8 cellular contexts compared by ENCODE assay signal in the genomic region with DNA sequence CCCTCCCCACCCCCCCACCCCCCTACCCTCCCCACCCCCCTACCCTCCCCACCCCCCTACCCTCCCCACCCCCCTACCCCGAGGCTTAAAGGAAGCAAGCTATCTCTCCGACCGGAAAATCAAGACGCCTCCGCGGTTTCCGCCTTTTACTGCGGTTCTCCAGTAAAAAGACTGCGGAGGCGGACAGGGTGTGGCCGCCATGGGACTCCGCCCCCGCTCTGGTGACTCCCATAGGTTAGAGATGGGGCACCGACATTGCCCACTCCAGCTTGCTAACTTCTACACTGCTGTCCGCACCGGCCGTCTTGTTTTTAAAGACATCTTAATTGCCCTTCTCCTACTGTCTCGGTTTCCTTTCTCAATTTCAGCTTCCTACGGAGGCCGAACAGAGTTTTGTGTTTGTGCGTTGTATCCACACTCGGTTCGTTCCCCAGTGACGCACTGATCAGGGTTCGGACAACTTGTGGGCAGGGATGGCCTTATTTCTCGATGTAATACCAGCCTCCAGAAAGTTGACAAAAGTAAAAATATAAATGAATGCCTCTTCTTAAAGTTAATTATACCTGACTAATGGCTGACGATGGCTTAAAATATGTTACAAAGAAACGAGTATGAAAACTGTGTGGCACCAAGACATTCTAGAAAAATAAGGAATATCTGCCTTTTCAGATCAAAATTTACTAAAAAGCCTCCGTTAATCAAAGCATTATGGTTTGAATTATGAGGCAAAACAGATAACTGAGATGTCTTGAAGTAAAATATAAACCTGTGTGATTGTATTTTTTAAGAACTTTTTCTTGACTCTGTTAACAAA. TPM values are rescaled to one million over a fixed set of nuclear protein-coding genes. Genes with fewer than 3 reads are reported as not detected.
DNase-seq lines count a peak whose midpoint lies in the region; ATAC-seq and TF ChIP-seq lines count a peak whose summit lies in the region.

No MANE protein-coding gene starts in this region.

- peak overlapping the region; percentile 77 for H3K27ac Mint-ChIP-seq in activated CD4-positive, alpha-beta memory T cell treated with anti-CD3 and anti-CD28 coated beads, Interleukin-2, amount 10 ng/mL, durations not matched to agents 7 days and 5 days
- peak overlapping the region; percentile 81 for H3K27ac Mint-ChIP-seq in stimulated activated effector memory CD8-positive, alpha-beta T cell treated with anti-CD3 and anti-CD28 coated beads, Interleukin-12 subunit alpha, Interleukin-12 subunit beta, amount 100 ng/mL, for 72 hours

- DNase-seq in NB4 (ENCODE audit: low read depth) (peak; percentile 34), right atrium auricular region (ENCODE audit: low spot score) (peak; percentile 63), 8988T (no peak), NOMO-1 treated with DMSO at 0.1 percent for 48 hours (lab: John Stamatoyannopoulos, UW; ENCODE audit: unreplicated experiment) (no peak), NCI-H774 (lab: John Stamatoyannopoulos, UW) (no peak)
- peak; percentile 76 for DNase-seq in activated CD4-positive, alpha-beta memory T cell treated with anti-CD3 and anti-CD28 coated beads, Interleukin-2, amount 10 ng/mL, durations not matched to agents 7 days and 5 days
- DNase-seq in stimulated activated effector memory CD8-positive, alpha-beta T cell treated with anti-CD3 and anti-CD28 coated beads, Interleukin-12 subunit alpha, Interleukin-12 subunit beta, amount 100 ng/mL, for 72 hours (ENCODE audit: low spot score in 2 of 2) = no peak

- H3K36me3 Mint-ChIP-seq in activated CD4-positive, alpha-beta memory T cell treated with anti-CD3 and anti-CD28 coated beads, Interleukin-2, amount 10 ng/mL, durations not matched to agents 7 days and 5 days (ENCODE audit: low read depth) = peaks cover 45% of the 10 kb centered on the region
- H3K36me3 Mint-ChIP-seq in stimulated activated effector memory CD8-positive, alpha-beta T cell treated with anti-CD3 and anti-CD28 coated beads, Interleukin-12 subunit alpha, Interleukin-12 subunit beta, amount 100 ng/mL, for 72 hours = peaks cover 47% of the 10 kb centered on the region

- CTCF ChIA-PET in activated CD4-positive, alpha-beta memory T cell treated with anti-CD3 and anti-CD28 coated beads, Interleukin-2, amount 10 ng/mL, durations not matched to agents 7 days and 5 days (lab: Charles Lee) = interaction anchor here (1.3 kb wide), 1 partner anchor 44 kb away, joined by 3 read pairs; no protein-coding TSS in a partner anchor

- H3K9me3 Mint-ChIP-seq in activated CD4-positive, alpha-beta memory T cell treated with anti-CD3 and anti-CD28 coated beads, Interleukin-2, amount 10 ng/mL, durations not matched to agents 7 days and 5 days = peaks cover 26% of the 10 kb centered on the region
- peaks cover 2% of the 10 kb centered on the region for H3K9me3 Mint-ChIP-seq in stimulated activated effector memory CD8-positive, alpha-beta T cell treated with anti-CD3 and anti-CD28 coated beads, Interleukin-12 subunit alpha, Interleukin-12 subunit beta, amount 100 ng/mL, for 72 hours

- TF ChIP-seq CTCF in NB4 (IDR thresholded peaks at IDR 0.05; ENCODE audit: low read depth, low read length) (no peak), right atrium auricular region (IDR thresholded peaks at IDR 0.05) (no peak)

- H3K27me3 ChIP-seq in right atrium auricular region = no peaks in the 10 kb centered on the region

- peaks cover 31% of the 10 kb centered on the region for H3K4me1 Mint-ChIP-seq in activated CD4-positive, alpha-beta memory T cell treated with anti-CD3 and anti-CD28 coated beads, Interleukin-2, amount 10 ng/mL, durations not matched to agents 7 days and 5 days
- peaks cover 23% of the 10 kb centered on the region for H3K4me1 Mint-ChIP-seq in stimulated activated effector memory CD8-positive, alpha-beta T cell treated with anti-CD3 and anti-CD28 coated beads, Interleukin-12 subunit alpha, Interleukin-12 subunit beta, amount 100 ng/mL, for 72 hours

- H3K27me3 Mint-ChIP-seq in activated CD4-positive, alpha-beta memory T cell treated with anti-CD3 and anti-CD28 coated beads, Interleukin-2, amount 10 ng/mL, durations not matched to agents 7 days and 5 days = no peaks in the 10 kb centered on the region

- H3K4me3 Mint-ChIP-seq in activated CD4-positive, alpha-beta memory T cell treated with anti-CD3 and anti-CD28 coated beads, Interleukin-2, amount 10 ng/mL, durations not matched to agents 7 days and 5 days = peak overlapping the region; percentile 65
- H3K4me3 Mint-ChIP-seq in stimulated activated effector memory CD8-positive, alpha-beta T cell treated with anti-CD3 and anti-CD28 coated beads, Interleukin-12 subunit alpha, Interleukin-12 subunit beta, amount 100 ng/mL, for 72 hours = peak overlapping the region; percentile 89

- H3K27ac ChIP-seq in right atrium auricular region = no peak overlapping the region

- no peak for TF ChIP-seq POLR2A in NB4 (IDR thresholded peaks at IDR 0.05; ENCODE audit: extremely low read depth, insufficient read length)

- H3K4me3 ChIP-seq in NB4 (ENCODE audit: low read depth, low read length) (no peak overlapping the region), right atrium auricular region (no peak overlapping the region)

- no peak for ATAC-seq in stimulated activated effector memory CD8-positive, alpha-beta T cell treated with anti-CD3 and anti-CD28 coated beads, Interleukin-12 subunit alpha, Interleukin-12 subunit beta, amount 100 ng/mL, for 72 hours
- no peak for ATAC-seq in HG02798 (IDR thresholded peaks at IDR 0.05; ENCODE audit: poor library complexity, unreplicated experiment)

- H3K9me3 ChIP-seq in right atrium auricular region = peaks cover 0 to 13% of the 10 kb centered on the region in 2 donors

- H3K4me1 ChIP-seq in right atrium auricular region = peaks cover 0 to 13% of the 10 kb centered on the region in 2 donors

- POLR2A ChIA-PET in activated CD4-positive, alpha-beta memory T cell treated with anti-CD3 and anti-CD28 coated beads, Interleukin-2, amount 10 ng/mL, durations not matched to agents 7 days and 5 days (lab: Charles Lee) = interaction anchor here (0.7 to 3.4 kb wide), 12 partner anchors 13 to 273 kb away, joined by 3 to 28 read pairs (median 6); partner anchors contain the start of genes NAA60, ZNF174, ZNF263 and ZNF597

- peaks cover 20% of the 10 kb centered on the region for H3K36me3 ChIP-seq in right atrium auricular region

RNA-seq across cellular contexts. Expression of gene ZNF200, which starts 1.1 kb away (rescaled TPM):
- total RNA-seq in activated CD4-positive, alpha-beta memory T cell treated with anti-CD3 and anti-CD28 coated beads, Interleukin-2, amount 10 ng/mL, durations not matched to agents 7 days and 5 days = 10 to 100 TPM; 13.1 to 14.9 TPM
- 1 to 10 TPM; 3.2 to 4.9 TPM for total RNA-seq in right atrium auricular region

RNA-seq across cellular contexts. Expression of gene MEFV, which starts 20.4 kb away (rescaled TPM):
- total RNA-seq in activated CD4-positive, alpha-beta memory T cell treated with anti-CD3 and anti-CD28 coated beads, Interleukin-2, amount 10 ng/mL, durations not matched to agents 7 days and 5 days = under 1 TPM; 0.15 to 0.23 TPM
- total RNA-seq in right atrium auricular region = 1 to 10 TPM in 1 of 2 donors, under 1 TPM in 1; 0.82 to 2.2 TPM

RNA-seq across cellular contexts. Expression of gene ZNF263, which starts 47.2 kb away (rescaled TPM):
- total RNA-seq in activated CD4-positive, alpha-beta memory T cell treated with anti-CD3 and anti-CD28 coated beads, Interleukin-2, amount 10 ng/mL, durations not matched to agents 7 days and 5 days = 10 to 100 TPM; 19.4 to 21.3 TPM
- total RNA-seq in right atrium auricular region = 10 to 100 TPM; 11.0 to 18.0 TPM

RNA-seq across cellular contexts. Expression of gene OR1F1, which starts 48.1 kb away (rescaled TPM):
- not detected for total RNA-seq in activated CD4-positive, alpha-beta memory T cell treated with anti-CD3 and anti-CD28 coated beads, Interleukin-2, amount 10 ng/mL, durations not matched to agents 7 days and 5 days
- total RNA-seq in right atrium auricular region = not detected

Comparison
In these comparisons a context has a peak if more than half of its experiments do, and no peak if none do; other contexts are left out.
1. DNase-seq: peak in NB4 (single experiment), activated CD4-positive, alpha-beta memory T cell treated with anti-CD3 and anti-CD28 coated beads, Interleukin-2, amount 10 ng/mL, durations not matched to agents 7 days and 5 days (single experiment) and right atrium auricular region (single experiment); none in stimulated activated effector memory CD8-positive, alpha-beta T cell treated with anti-CD3 and anti-CD28 coated beads, Interleukin-12 subunit alpha, Interleukin-12 subunit beta, amount 100 ng/mL, for 72 hours (0 of 2), 8988T (single experiment), NOMO-1 treated with DMSO at 0.1 percent for 48 hours (single experiment) and NCI-H774 (single experiment).